2 cellular contexts compared by ENCODE assay signal in genomic region chr17:58657962-58658803, GRCh38.
A peak's percentile ranks its signal among the peaks of the same experiment; 100 is the strongest.
TF ChIP-seq lines count a peak whose summit lies in the region.

No MANE protein-coding gene starts in this region.

TF ChIP-seq in H1, 55 proteins besides CTCF, POLR2A, EP300 and RAD21:
- TF ChIP-seq NANOG (IDR thresholded peaks at IDR 0.05; ENCODE audit: insufficient read depth, low read depth, low read length, poor library complexity, severe bottlenecking) = peak; percentile 26
- TF ChIP-seq, protein P1, sequence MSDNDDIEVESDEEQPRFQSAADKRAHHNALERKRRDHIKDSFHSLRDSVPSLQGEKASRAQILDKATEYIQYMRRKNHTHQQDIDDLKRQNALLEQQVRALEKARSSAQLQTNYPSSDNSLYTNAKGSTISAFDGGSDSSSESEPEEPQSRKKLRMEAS (IDR thresholded peaks at IDR 0.05) = peak; percentile 30; the same call in 1 of the 2 replicates

TF ChIP-seq in HepG2, 621 proteins besides CTCF, POLR2A, EP300 and RAD21:
- TF ChIP-seq TFAP4 (IDR thresholded peaks at IDR 0.05; ENCODE audit: borderline replicate concordance, low read depth) (peak; percentile 12; the same call in 1 of the 2 replicates), ZMYM2 (CRISPR knock-in tag; IDR thresholded peaks at IDR 0.05) (peak; percentile 30; the same call in 1 of the 2 replicates), ZNF790 (CRISPR knock-in tag; IDR thresholded peaks at IDR 0.05; ENCODE audit: borderline replicate concordance) (0 out of 2 replicates have a peak, but pooled peaks have one; percentile 17), GATAD2A (CRISPR knock-in tag; IDR thresholded peaks at IDR 0.05) (0 out of 2 replicates have a peak, but pooled peaks have one; percentile 9), MAFK (conservative IDR thresholded peaks at IDR 0.05 in 1 of 2, IDR thresholded peaks at IDR 0.05 in 1 of 2; ENCODE audit: low read length in 2 of 2) (peak in 1 of 2 experiments; percentile 26; a peak in 1 of 4 replicates)
